In genomic region chr4:5143306-5143861, GRCh38 we compare ENCODE assay signal across 14 cellular contexts.
DNase-seq lines count a peak whose midpoint lies in the region; ATAC-seq and TF ChIP-seq lines count a peak whose summit lies in the region.
"Had no signal": no experiment of that assay in that cellular context is flagged by ENCODE, and none has a peak within 500 bp of the region (broad histone marks: within the 10 kb centered on the region; RNA-seq: fewer than 3 reads in every experiment).

No MANE protein-coding gene starts in this region.

- no peaks in the 10 kb centered on the region for H3K36me3 ChIP-seq in esophagus muscularis mucosa
- H3K36me3 ChIP-seq in spleen, result no peaks in the 10 kb centered on the region
- no peaks in the 10 kb centered on the region for H3K36me3 ChIP-seq in vagina
- H3K36me3 ChIP-seq: BE2C had no signal

- TF ChIP-seq CTCF in esophagus muscularis mucosa (IDR thresholded peaks at IDR 0.05), result no peak
- TF ChIP-seq CTCF in spleen (IDR thresholded peaks at IDR 0.05 in 8 of 11, conservative IDR thresholded peaks at IDR 0.05 in 3 of 11), result no peak
- TF ChIP-seq CTCF in vagina (IDR thresholded peaks at IDR 0.05), result no peak
- TF ChIP-seq CTCF in GM10248 (IDR thresholded peaks at IDR 0.05; ENCODE audit: control extremely low read depth, extremely low read depth, low read depth, missing control alignments), result no peak

- H3K4me1 Mint-ChIP-seq in IgD-negative memory B cell, result no peaks in the 10 kb centered on the region
- H3K4me1 Mint-ChIP-seq: CD4-positive, CD25-positive, alpha-beta regulatory T cell; CD8-positive, alpha-beta memory T cell had no signal

- H3K36me3 Mint-ChIP-seq in IgD-negative memory B cell, result no peaks in the 10 kb centered on the region
- H3K36me3 Mint-ChIP-seq: CD4-positive, CD25-positive, alpha-beta regulatory T cell; CD8-positive, alpha-beta memory T cell had no signal

- WGBS in esophagus muscularis mucosa, result 78% methylated on average over 3 of the region's 3 CpGs
- WGBS in spleen, 5 donors, result 67 to 87% (median 73%) methylated on average over 3 of the region's 3 CpGs

- H3K9me3 ChIP-seq in esophagus muscularis mucosa, result no peaks in the 10 kb centered on the region
- H3K9me3 ChIP-seq in spleen, result no peaks in the 10 kb centered on the region
- no peaks in the 10 kb centered on the region for H3K9me3 ChIP-seq in vagina
- H3K9me3 ChIP-seq: BE2C had no signal

- POLR2A ChIA-PET in GM10248 (lab: Yijun Ruan, JAX), result no interaction called here

- no peaks in the 10 kb centered on the region for H3K9me3 Mint-ChIP-seq in IgD-negative memory B cell
- H3K9me3 Mint-ChIP-seq: CD4-positive, CD25-positive, alpha-beta regulatory T cell had no signal

- H3K4me3 ChIP-seq in esophagus muscularis mucosa (no peak overlapping the region), spleen (no peak overlapping the region), vagina (no peak overlapping the region)

- H3K27me3 ChIP-seq in esophagus muscularis mucosa (no peaks in the 10 kb centered on the region), spleen (replicated peaks in 1 of 7) (no peaks in the 10 kb centered on the region), vagina (no peaks in the 10 kb centered on the region)

- CTCF ChIA-PET in GM10248 (lab: Yijun Ruan, JAX), result interaction anchor here (0.9 kb wide), 1 partner anchor 9 kb away, joined by 3 read pairs; no protein-coding TSS in a partner anchor

- no peaks in the 10 kb centered on the region for H3K27me3 Mint-ChIP-seq in IgD-negative memory B cell
- H3K27me3 Mint-ChIP-seq: CD8-positive, alpha-beta memory T cell had no signal

- H3K4me1 ChIP-seq in esophagus muscularis mucosa (no peaks in the 10 kb centered on the region), spleen (no peaks in the 10 kb centered on the region), vagina (no peaks in the 10 kb centered on the region)
- H3K4me1 ChIP-seq: BE2C had no signal

- DNase-seq in esophagus muscularis mucosa (ENCODE audit: extremely low spot score), result peak; percentile 70
- DNase-seq in spleen, result peak; percentile 37
- peak; percentile 75 to 82 for DNase-seq in vagina (ENCODE audit: extremely low spot score in 2 of 2)
- DNase-seq in NCI-H774 (lab: John Stamatoyannopoulos, UW), result no peak
- DNase-seq in GM10248 (ENCODE audit: extremely low spot score), result no peak
- DNase-seq: C1 segment of cervical spinal cord; CD4-positive, CD25-positive, alpha-beta regulatory T cell; CD8-positive, alpha-beta memory T cell; COR-L47; GOT3 had no signal

- H3K27ac Mint-ChIP-seq in IgD-negative memory B cell, result peak overlapping the region in 2 of 3 donors; percentile 3 to 65
- H3K27ac Mint-ChIP-seq: CD4-positive, CD25-positive, alpha-beta regulatory T cell; HFFc6 had no signal

- intact Hi-C loops in esophagus muscularis mucosa (cut with DNase I) (loop anchor here (5.0 kb wide), 2 partner anchors 91 to 146 kb away; partner anchors contain the start of gene STK32B), spleen (cut with DNase I; ENCODE audit: low total_unique reads) (loop anchor here (10.0 kb wide), 1 partner anchor 139 kb away; no protein-coding TSS in a partner anchor), vagina (cut with DNase I) (loop anchor here (10.0 kb wide), 1 partner anchor 159 kb away; no protein-coding TSS in a partner anchor)

- TF ChIP-seq POLR2A in esophagus muscularis mucosa (IDR thresholded peaks at IDR 0.05; ENCODE audit: low read depth) (no peak), spleen (IDR thresholded peaks at IDR 0.05) (no peak), vagina (IDR thresholded peaks at IDR 0.05) (no peak)

- no peak overlapping the region for H3K4me3 Mint-ChIP-seq in IgD-negative memory B cell
- H3K4me3 Mint-ChIP-seq: CD4-positive, CD25-positive, alpha-beta regulatory T cell; CD8-positive, alpha-beta memory T cell; HFFc6 had no signal

- no peak for ATAC-seq in HG03108 (IDR thresholded peaks at IDR 0.05; ENCODE audit: unreplicated experiment)

- no peak overlapping the region for H3K27ac ChIP-seq in esophagus muscularis mucosa (replicated peaks in 1 of 4)
- H3K27ac ChIP-seq in spleen, result no peak overlapping the region
- no peak overlapping the region for H3K27ac ChIP-seq in vagina

- TF ChIP-seq EP300 in esophagus muscularis mucosa (IDR thresholded peaks at IDR 0.05), result no peak

Comparison
In these comparisons a context has a peak if more than half of its experiments do, and no peak if none do; other contexts are left out.
1. DNase-seq: peak in esophagus muscularis mucosa (single experiment), spleen (single experiment) and vagina (2 of 2); none in NCI-H774 (single experiment) and GM10248 (single experiment).